Comparison of ENCODE assay signal across 24 cellular contexts in the genomic region with DNA sequence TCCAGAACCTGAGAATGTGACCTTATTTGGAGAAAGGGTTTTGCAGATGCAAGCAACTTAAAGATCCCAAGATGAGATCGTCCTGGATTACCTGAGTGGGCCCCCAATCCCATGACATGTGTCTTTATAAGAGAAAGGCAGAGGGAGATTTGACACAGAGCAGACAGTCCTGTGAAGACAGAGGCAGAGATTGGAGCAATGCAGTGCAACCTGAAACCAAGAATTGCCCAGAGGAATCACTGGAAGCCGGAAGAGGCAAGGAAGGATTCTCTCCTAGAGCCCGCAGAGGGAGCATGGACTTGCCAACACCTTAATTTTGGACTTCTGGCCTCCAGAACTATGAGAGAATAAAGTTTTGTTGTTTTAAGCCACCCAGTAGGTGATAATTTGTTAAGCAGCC.
A peak's percentile ranks its signal among the peaks of the same experiment; 100 is the strongest.
DNase-seq lines count a peak whose midpoint lies in the region; ATAC-seq, FAIRE-seq and TF ChIP-seq lines count a peak whose summit lies in the region.
"Had no signal": no experiment of that assay in that cellular context is flagged by ENCODE, and none has a peak within 500 bp of the region (broad histone marks: within the 10 kb centered on the region; RNA-seq: fewer than 3 reads in every experiment).

No MANE protein-coding gene starts in this region.

- ATAC-seq in natural killer cell treated with Interleukin-12 subunit alpha and Interleukin-12 subunit beta and Interleukin-15 and Interleukin-18, amount 100 ng/mL, for 72 hours, result no peak
- ATAC-seq in natural killer cell, result no peak
- ATAC-seq in T-helper 17 cell, result no peak
- no peak for ATAC-seq in esophagus mucosa
- ATAC-seq: body of pancreas; heart left ventricle; left colon; naive thymus-derived CD8-positive, alpha-beta T cell had no signal

- intact Hi-C loops in natural killer cell (cut with micrococcal nuclease), result no loop called here

- H3K4me1 Mint-ChIP-seq in natural killer cell treated with Interleukin-12 subunit alpha and Interleukin-12 subunit beta and Interleukin-15 and Interleukin-18, amount 100 ng/mL, for 72 hours (ENCODE audit: low read depth in 2 of 2), result peaks cover 70 to 80% of the 10 kb centered on the region in 2 donors
- H3K4me1 Mint-ChIP-seq in natural killer cell (peaks cover 10 to 20% of the 10 kb centered on the region in 2 donors), T-helper 17 cell (peaks cover 33% of the 10 kb centered on the region), type B pancreatic cell (ENCODE audit: unreplicated experiment) (peaks cover 32% of the 10 kb centered on the region)

- peaks cover 3% of the 10 kb centered on the region for H3K9me3 ChIP-seq in T-helper 17 cell (ENCODE audit: control insufficient read depth, low read length, poor library complexity, severe bottlenecking)
- H3K9me3 ChIP-seq: body of pancreas had no signal

- H3K36me3 Mint-ChIP-seq in natural killer cell treated with Interleukin-12 subunit alpha and Interleukin-12 subunit beta and Interleukin-15 and Interleukin-18, amount 100 ng/mL, for 72 hours, result peaks cover 21% of the 10 kb centered on the region
- peaks cover 9% of the 10 kb centered on the region for H3K36me3 Mint-ChIP-seq in natural killer cell
- no peaks in the 10 kb centered on the region for H3K36me3 Mint-ChIP-seq in T-helper 17 cell (ENCODE audit: low read depth)
- no peaks in the 10 kb centered on the region for H3K36me3 Mint-ChIP-seq in type B pancreatic cell

- H3K9me3 Mint-ChIP-seq in natural killer cell treated with Interleukin-12 subunit alpha and Interleukin-12 subunit beta and Interleukin-15 and Interleukin-18, amount 100 ng/mL, for 72 hours, result peaks cover 11% of the 10 kb centered on the region
- peaks cover 2% of the 10 kb centered on the region in 2 donors for H3K9me3 Mint-ChIP-seq in natural killer cell
- H3K9me3 Mint-ChIP-seq in type B pancreatic cell, result peaks cover 4% of the 10 kb centered on the region

- no peak for FAIRE-seq in D721Med (lab: Jason Lieb, UNC)
- FAIRE-seq: GM19239 had no signal

- H3K27ac Mint-ChIP-seq in natural killer cell treated with Interleukin-12 subunit alpha and Interleukin-12 subunit beta and Interleukin-15 and Interleukin-18, amount 100 ng/mL, for 72 hours, result peak overlapping the region; percentile 91 to 98
- no peak overlapping the region for H3K27ac Mint-ChIP-seq in natural killer cell
- H3K27ac Mint-ChIP-seq in T-helper 17 cell, result peak overlapping the region; percentile 66
- H3K27ac Mint-ChIP-seq in type B pancreatic cell, result peak overlapping the region; percentile 14
- H3K27ac Mint-ChIP-seq: IgD-negative memory B cell had no signal

- TF ChIP-seq CTCF in natural killer cell (IDR thresholded peaks at IDR 0.05) (no peak), type B pancreatic cell (conservative IDR thresholded peaks at IDR 0.05) (no peak), D721Med (IDR thresholded peaks at IDR 0.05; ENCODE audit: insufficient read depth, missing control alignments) (no peak)

- no peak for DNase-seq in natural killer cell treated with Interleukin-12 subunit alpha and Interleukin-12 subunit beta and Interleukin-15 and Interleukin-18, amount 100 ng/mL, for 72 hours (ENCODE audit: low spot score)
- DNase-seq in natural killer cell (no peak), T-helper 17 cell (no peak), left kidney (ENCODE audit: low read depth, low spot score) (peak; percentile 39), type B pancreatic cell (ENCODE audit: extremely low spot score, unreplicated experiment) (no peak), D721Med (ENCODE audit: insufficient read length, low spot score) (no peak)
- DNase-seq in effector CD4-positive, alpha-beta T cell, result no peak
- DNase-seq: body of pancreas; C1 segment of cervical spinal cord; Caco-2; effector CD8-positive, alpha-beta T cell; left colon; naive thymus-derived CD8-positive, alpha-beta T cell; NCI-H1105; NCI-H2029; retina; spleen; stimulated activated CD4-positive, alpha-beta T cell treated with anti-CD3 and anti-CD28 coated beads, Interleukin-2, amount 100 ng/mL, for 48 hours; stimulated activated naive CD4-positive, alpha-beta T cell treated with Interleukin-2 at 50 U/mL for 16 hours; tibial artery had no signal

- peak overlapping the region; percentile 67 for H3K4me3 Mint-ChIP-seq in natural killer cell treated with Interleukin-12 subunit alpha and Interleukin-12 subunit beta and Interleukin-15 and Interleukin-18, amount 100 ng/mL, for 72 hours
- H3K4me3 Mint-ChIP-seq in natural killer cell (no peak overlapping the region), T-helper 17 cell (no peak overlapping the region), type B pancreatic cell (no peak overlapping the region)
- H3K4me3 Mint-ChIP-seq: IgD-negative memory B cell; naive thymus-derived CD8-positive, alpha-beta T cell had no signal

- H3K27me3 Mint-ChIP-seq in natural killer cell treated with Interleukin-12 subunit alpha and Interleukin-12 subunit beta and Interleukin-15 and Interleukin-18, amount 100 ng/mL, for 72 hours, result peaks cover under 1 to 11% of the 10 kb centered on the region in 2 donors
- H3K27me3 Mint-ChIP-seq in natural killer cell (ENCODE audit: low read depth in 2 of 2) (peaks cover 31 to 61% of the 10 kb centered on the region in 2 donors), T-helper 17 cell (peaks cover 16% of the 10 kb centered on the region), type B pancreatic cell (peaks cover 8% of the 10 kb centered on the region)

Comparison
In these comparisons a context has a peak if more than half of its experiments do, and no peak if none do; other contexts are left out.
1. H3K27ac Mint-ChIP-seq: peak in natural killer cell treated with Interleukin-12 subunit alpha and Interleukin-12 subunit beta and Interleukin-15 and Interleukin-18, amount 100 ng/mL, for 72 hours (2 of 2), T-helper 17 cell (single experiment) and type B pancreatic cell (single experiment); none in natural killer cell (0 of 2).